1 cellular context compared by ENCODE assay signal in genomic region chr5:174532453-174533126, GRCh38.
TF ChIP-seq lines count a peak whose summit lies in the region.

No MANE protein-coding gene starts in this region.

TF ChIP-seq in HEK293, 187 proteins besides CTCF, POLR2A, EP300 and RAD21 (continued from another document and continues in another):
- TF ChIP-seq ZNF398 (tag by site-specific recombination; IDR thresholded peaks at IDR 0.05), result peak; percentile 46; the same call in 1 of the 2 replicates
- no peak for TF ChIP-seq ZNF26 (tag by site-specific recombination; IDR thresholded peaks at IDR 0.05)
- no peak for TF ChIP-seq PBX3 (CRISPR knock-in tag; IDR thresholded peaks at IDR 0.05)
- no peak for TF ChIP-seq ZNF785 (tag by site-specific recombination; IDR thresholded peaks at IDR 0.05)
- peak; percentile 31; the same call in 1 of the 2 replicates for TF ChIP-seq KLF9 (tag by site-specific recombination; IDR thresholded peaks at IDR 0.05; ENCODE audit: low read depth)
- no peak for TF ChIP-seq SALL2 (tag by site-specific recombination; IDR thresholded peaks at IDR 0.05; ENCODE audit: borderline replicate concordance)
- no peak for TF ChIP-seq ZNF350 (tag by site-specific recombination; IDR thresholded peaks at IDR 0.05)
- TF ChIP-seq, protein P1, sequence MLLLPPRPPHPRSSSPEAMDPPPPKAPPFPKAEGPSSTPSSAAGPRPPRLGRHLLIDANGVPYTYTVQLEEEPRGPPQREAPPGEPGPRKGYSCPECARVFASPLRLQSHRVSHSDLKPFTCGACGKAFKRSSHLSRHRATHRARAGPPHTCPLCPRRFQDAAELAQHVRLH (tag by site-specific recombination; IDR thresholded peaks at IDR 0.05), result peak; percentile 69; the same call in 1 of the 2 replicates
- TF ChIP-seq ZNF510 (tag by site-specific recombination; IDR thresholded peaks at IDR 0.05; ENCODE audit: insufficient replicate concordance), result no peak
- TF ChIP-seq RBAK (tag by site-specific recombination; IDR thresholded peaks at IDR 0.05), result no peak
- no peak for TF ChIP-seq ZSCAN16 (tag by site-specific recombination; IDR thresholded peaks at IDR 0.05)
- TF ChIP-seq GLI2 (tag by site-specific recombination; IDR thresholded peaks at IDR 0.05; ENCODE audit: borderline replicate concordance, low read depth), result no peak
- TF ChIP-seq ZBTB1 (tag by site-specific recombination; IDR thresholded peaks at IDR 0.05), result no peak
- 0 out of 2 replicates have a peak, but pooled peaks have one; percentile 39 for TF ChIP-seq PRDM4 (tag by site-specific recombination; IDR thresholded peaks at IDR 0.05)
- TF ChIP-seq ZNF362 (tag by site-specific recombination; IDR thresholded peaks at IDR 0.05), result no peak
- TF ChIP-seq ZNF114 (tag by site-specific recombination; IDR thresholded peaks at IDR 0.05), result no peak
- TF ChIP-seq ZNF626 (tag by site-specific recombination; IDR thresholded peaks at IDR 0.05), result no peak
- no peak for TF ChIP-seq ZNF280C (tag by site-specific recombination; IDR thresholded peaks at IDR 0.05)
- no peak for TF ChIP-seq ZNF837 (tag by site-specific recombination; IDR thresholded peaks at IDR 0.05)
- no peak for TF ChIP-seq MYNN (tag by site-specific recombination; IDR thresholded peaks at IDR 0.05; ENCODE audit: borderline replicate concordance)
- no peak for TF ChIP-seq TCF7L2 (IDR thresholded peaks at IDR 0.05; ENCODE audit: borderline replicate concordance, low read depth, low read length)
- TF ChIP-seq ZNF174 (tag by site-specific recombination; IDR thresholded peaks at IDR 0.05), result no peak
- TF ChIP-seq, protein P2, sequence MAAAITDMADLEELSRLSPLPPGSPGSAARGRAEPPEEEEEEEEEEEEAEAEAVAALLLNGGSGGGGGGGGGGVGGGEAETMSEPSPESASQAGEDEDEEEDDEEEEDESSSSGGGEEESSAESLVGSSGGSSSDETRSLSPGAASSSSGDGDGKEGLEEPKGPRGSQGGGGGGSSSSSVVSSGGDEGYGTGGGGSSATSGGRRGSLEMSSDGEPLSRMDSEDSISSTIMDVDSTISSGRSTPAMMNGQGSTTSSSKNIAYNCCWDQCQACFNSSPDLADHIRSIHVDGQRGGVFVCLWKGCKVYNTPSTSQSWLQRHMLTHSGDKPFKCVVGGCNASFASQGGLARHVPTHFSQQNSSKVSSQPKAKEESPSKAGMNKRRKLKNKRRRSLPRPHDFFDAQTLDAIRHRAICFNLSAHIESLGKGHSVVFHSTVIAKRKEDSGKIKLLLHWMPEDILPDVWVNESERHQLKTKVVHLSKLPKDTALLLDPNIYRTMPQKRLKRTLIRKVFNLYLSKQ (tag by site-specific recombination; IDR thresholded peaks at IDR 0.05; ENCODE audit: borderline replicate concordance), result no peak
- peak; percentile 60; the same call in 1 of the 2 replicates for TF ChIP-seq ZFP69B (tag by site-specific recombination; IDR thresholded peaks at IDR 0.05)
- TF ChIP-seq ZNF311 (tag by site-specific recombination; IDR thresholded peaks at IDR 0.05; ENCODE audit: borderline replicate concordance), result no peak
- no peak for TF ChIP-seq ZNF549 (tag by site-specific recombination; IDR thresholded peaks at IDR 0.05)
- TF ChIP-seq ZNF23 (tag by site-specific recombination; IDR thresholded peaks at IDR 0.05; ENCODE audit: borderline replicate concordance), result no peak
- TF ChIP-seq, protein P3, sequence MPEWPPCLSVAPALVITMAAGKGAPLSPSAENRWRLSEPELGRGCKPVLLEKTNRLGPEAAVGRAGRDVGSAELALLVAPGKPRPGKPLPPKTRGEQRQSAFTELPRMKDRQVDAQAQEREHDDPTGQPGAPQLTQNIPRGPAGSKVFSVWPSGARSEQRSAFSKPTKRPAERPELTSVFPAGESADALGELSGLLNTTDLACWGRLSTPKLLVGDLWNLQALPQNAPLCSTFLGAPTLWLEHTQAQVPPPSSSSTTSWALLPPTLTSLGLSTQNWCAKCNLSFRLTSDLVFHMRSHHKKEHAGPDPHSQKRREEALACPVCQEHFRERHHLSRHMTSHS (tag by site-specific recombination; IDR thresholded peaks at IDR 0.05), result no peak
- TF ChIP-seq WT1 (tag by site-specific recombination; IDR thresholded peaks at IDR 0.05), result peak; percentile 88
- TF ChIP-seq, protein P4, sequence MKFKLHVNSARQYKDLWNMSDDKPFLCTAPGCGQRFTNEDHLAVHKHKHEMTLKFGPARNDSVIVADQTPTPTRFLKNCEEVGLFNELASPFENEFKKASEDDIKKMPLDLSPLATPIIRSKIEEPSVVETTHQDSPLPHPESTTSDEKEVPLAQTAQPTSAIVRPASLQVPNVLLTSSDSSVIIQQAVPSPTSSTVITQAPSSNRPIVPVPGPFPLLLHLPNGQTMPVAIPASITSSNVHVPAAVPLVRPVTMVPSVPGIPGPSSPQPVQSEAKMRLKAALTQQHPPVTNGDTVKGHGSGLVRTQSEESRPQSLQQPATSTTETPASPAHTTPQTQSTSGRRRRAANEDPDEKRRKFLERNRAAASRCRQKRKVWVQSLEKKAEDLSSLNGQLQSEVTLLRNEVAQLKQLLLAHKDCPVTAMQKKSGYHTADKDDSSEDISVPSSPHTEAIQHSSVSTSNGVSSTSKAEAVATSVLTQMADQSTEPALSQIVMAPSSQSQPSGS (tag by site-specific recombination; IDR thresholded peaks at IDR 0.05; ENCODE audit: low read depth), result no peak
- TF ChIP-seq ZNF664 (tag by site-specific recombination; IDR thresholded peaks at IDR 0.05), result no peak
- TF ChIP-seq ZNF423 (tag by site-specific recombination; IDR thresholded peaks at IDR 0.05), result no peak
- TF ChIP-seq, protein P5, sequence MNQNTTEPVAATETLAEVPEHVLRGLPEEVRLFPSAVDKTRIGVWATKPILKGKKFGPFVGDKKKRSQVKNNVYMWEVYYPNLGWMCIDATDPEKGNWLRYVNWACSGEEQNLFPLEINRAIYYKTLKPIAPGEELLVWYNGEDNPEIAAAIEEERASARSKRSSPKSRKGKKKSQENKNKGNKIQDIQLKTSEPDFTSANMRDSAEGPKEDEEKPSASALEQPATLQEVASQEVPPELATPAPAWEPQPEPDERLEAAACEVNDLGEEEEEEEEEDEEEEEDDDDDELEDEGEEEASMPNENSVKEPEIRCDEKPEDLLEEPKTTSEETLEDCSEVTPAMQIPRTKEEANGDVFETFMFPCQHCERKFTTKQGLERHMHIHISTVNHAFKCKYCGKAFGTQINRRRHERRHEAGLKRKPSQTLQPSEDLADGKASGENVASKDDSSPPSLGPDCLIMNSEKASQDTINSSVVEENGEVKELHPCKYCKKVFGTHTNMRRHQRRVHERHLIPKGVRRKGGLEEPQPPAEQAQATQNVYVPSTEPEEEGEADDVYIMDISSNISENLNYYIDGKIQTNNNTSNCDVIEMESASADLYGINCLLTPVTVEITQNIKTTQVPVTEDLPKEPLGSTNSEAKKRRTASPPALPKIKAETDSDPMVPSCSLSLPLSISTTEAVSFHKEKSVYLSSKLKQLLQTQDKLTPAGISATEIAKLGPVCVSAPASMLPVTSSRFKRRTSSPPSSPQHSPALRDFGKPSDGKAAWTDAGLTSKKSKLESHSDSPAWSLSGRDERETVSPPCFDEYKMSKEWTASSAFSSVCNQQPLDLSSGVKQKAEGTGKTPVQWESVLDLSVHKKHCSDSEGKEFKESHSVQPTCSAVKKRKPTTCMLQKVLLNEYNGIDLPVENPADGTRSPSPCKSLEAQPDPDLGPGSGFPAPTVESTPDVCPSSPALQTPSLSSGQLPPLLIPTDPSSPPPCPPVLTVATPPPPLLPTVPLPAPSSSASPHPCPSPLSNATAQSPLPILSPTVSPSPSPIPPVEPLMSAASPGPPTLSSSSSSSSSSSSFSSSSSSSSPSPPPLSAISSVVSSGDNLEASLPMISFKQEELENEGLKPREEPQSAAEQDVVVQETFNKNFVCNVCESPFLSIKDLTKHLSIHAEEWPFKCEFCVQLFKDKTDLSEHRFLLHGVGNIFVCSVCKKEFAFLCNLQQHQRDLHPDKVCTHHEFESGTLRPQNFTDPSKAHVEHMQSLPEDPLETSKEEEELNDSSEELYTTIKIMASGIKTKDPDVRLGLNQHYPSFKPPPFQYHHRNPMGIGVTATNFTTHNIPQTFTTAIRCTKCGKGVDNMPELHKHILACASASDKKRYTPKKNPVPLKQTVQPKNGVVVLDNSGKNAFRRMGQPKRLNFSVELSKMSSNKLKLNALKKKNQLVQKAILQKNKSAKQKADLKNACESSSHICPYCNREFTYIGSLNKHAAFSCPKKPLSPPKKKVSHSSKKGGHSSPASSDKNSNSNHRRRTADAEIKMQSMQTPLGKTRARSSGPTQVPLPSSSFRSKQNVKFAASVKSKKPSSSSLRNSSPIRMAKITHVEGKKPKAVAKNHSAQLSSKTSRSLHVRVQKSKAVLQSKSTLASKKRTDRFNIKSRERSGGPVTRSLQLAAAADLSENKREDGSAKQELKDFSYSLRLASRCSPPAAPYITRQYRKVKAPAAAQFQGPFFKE (tag by site-specific recombination; IDR thresholded peaks at IDR 0.05; ENCODE audit: borderline replicate concordance), result no peak
- no peak for TF ChIP-seq ZNF274 (IDR thresholded peaks at IDR 0.05; ENCODE audit: low read length)
- no peak for TF ChIP-seq ZNF274 (tag by site-specific recombination; IDR thresholded peaks at IDR 0.05; ENCODE audit: borderline replicate concordance)
- peak; percentile 74 for TF ChIP-seq ZBTB8A (tag by site-specific recombination; IDR thresholded peaks at IDR 0.05)
- TF ChIP-seq ZNF341 (tag by site-specific recombination; IDR thresholded peaks at IDR 0.05; ENCODE audit: low read depth), result peak; percentile 92
- no peak for TF ChIP-seq ZNF140 (tag by site-specific recombination; IDR thresholded peaks at IDR 0.05)
- TF ChIP-seq ZNF175 (tag by site-specific recombination; IDR thresholded peaks at IDR 0.05), result no peak
- TF ChIP-seq ZNF48 (tag by site-specific recombination; IDR thresholded peaks at IDR 0.05), result no peak
